1 cellular context compared by ENCODE assay signal in the genomic region with DNA sequence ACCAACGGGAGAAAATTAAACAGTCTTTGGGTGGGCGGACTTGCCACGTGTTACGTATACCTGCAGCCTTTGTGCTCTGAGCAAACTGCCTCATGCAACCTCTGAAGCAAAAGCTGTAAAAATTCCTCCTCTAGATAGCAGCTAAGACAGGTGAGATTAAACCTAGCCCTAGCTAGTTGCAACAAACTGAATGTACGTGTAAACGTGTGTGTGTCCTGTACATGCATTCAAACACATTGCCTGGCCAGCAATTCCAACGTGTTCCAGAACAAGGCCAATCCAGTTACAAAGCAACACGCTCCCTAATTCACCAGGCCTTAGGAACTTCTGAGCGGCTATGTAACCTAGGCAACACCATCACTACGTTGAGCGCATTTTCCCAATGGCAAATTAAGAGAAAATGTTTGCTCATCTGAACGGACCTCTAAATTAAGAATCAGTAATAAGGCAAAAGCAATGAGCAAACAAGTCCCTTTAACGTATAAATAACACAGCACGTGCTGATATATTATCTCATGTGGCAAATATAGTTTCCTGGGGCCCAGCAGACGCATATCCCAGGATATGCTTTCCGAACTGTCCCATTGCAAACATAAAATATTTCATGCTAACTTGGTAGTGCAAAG.
TF ChIP-seq lines count a peak whose summit lies in the region.

No MANE protein-coding gene starts in this region.

TF ChIP-seq in H1, 55 proteins besides CTCF, POLR2A, EP300 and RAD21:
- TF ChIP-seq SRF (IDR thresholded peaks at IDR 0.05; ENCODE audit: low read depth, low read length) (no peak), SIN3A (conservative IDR thresholded peaks at IDR 0.05 in 1 of 2, IDR thresholded peaks at IDR 0.05 in 1 of 2; ENCODE audit: low read depth in 1 of 2, low read length in 2 of 2) (0 out of 4 replicates have a peak, but pooled peaks of 1 of the 2 experiments have one; percentile 27), GABPA (IDR thresholded peaks at IDR 0.05; ENCODE audit: borderline replicate concordance, insufficient read depth, low read length) (no peak), GTF2F1 (IDR thresholded peaks at IDR 0.05; ENCODE audit: borderline replicate concordance, low read depth, low read length) (no peak), CHD2 (IDR thresholded peaks at IDR 0.05; ENCODE audit: low read length) (no peak), TAF7 (optimal IDR thresholded peaks at IDR 0.05; ENCODE audit: borderline replicate concordance, low read depth, low read length) (no peak), KDM1A (IDR thresholded peaks at IDR 0.05; ENCODE audit: borderline replicate concordance, low read length) (no peak), TBP (IDR thresholded peaks at IDR 0.05; ENCODE audit: low read depth, low read length) (no peak), JUND (IDR thresholded peaks at IDR 0.05; ENCODE audit: low read length) (no peak), POU5F1 (IDR thresholded peaks at IDR 0.05; ENCODE audit: low read depth, low read length) (no peak), PHF8 (conservative IDR thresholded peaks at IDR 0.05; ENCODE audit: low read depth, low read length) (no peak)
- TF ChIP-seq, protein P1, sequence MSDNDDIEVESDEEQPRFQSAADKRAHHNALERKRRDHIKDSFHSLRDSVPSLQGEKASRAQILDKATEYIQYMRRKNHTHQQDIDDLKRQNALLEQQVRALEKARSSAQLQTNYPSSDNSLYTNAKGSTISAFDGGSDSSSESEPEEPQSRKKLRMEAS (IDR thresholded peaks at IDR 0.05), result peak; percentile 43; the same call in 1 of the 2 replicates
- TF ChIP-seq, protein P2, sequence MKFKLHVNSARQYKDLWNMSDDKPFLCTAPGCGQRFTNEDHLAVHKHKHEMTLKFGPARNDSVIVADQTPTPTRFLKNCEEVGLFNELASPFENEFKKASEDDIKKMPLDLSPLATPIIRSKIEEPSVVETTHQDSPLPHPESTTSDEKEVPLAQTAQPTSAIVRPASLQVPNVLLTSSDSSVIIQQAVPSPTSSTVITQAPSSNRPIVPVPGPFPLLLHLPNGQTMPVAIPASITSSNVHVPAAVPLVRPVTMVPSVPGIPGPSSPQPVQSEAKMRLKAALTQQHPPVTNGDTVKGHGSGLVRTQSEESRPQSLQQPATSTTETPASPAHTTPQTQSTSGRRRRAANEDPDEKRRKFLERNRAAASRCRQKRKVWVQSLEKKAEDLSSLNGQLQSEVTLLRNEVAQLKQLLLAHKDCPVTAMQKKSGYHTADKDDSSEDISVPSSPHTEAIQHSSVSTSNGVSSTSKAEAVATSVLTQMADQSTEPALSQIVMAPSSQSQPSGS (IDR thresholded peaks at IDR 0.05; ENCODE audit: low read length), result no peak
